Comparison of ENCODE assay signal across 28 cellular contexts in genomic region chr22:27011717-27012116, GRCh38.
"Had no signal": no experiment of that assay in that cellular context is flagged by ENCODE, and none has a peak within 500 bp of the region (broad histone marks: within the 10 kb centered on the region; RNA-seq: fewer than 3 reads in every experiment).

No MANE protein-coding gene starts in this region.

- H3K27ac ChIP-seq: stomach, suprapubic skin, testis, thoracic aorta, thyroid gland, tibial artery, tibial nerve, transverse colon, upper lobe of left lung, upper lobe of right lung, uterus, vagina had no signal

- H3K4me3 ChIP-seq: stomach, suprapubic skin, testis, thoracic aorta, thyroid gland, tibial artery, tibial nerve, transverse colon, upper lobe of left lung, upper lobe of right lung, uterus, vagina had no signal

- H3K27me3 ChIP-seq: testis, thyroid gland, tibial artery, tibial nerve, transverse colon, upper lobe of left lung, uterus, vagina had no signal

- DNase-seq: stimulated activated CD4-positive, alpha-beta T cell treated with anti-CD3 and anti-CD28 coated beads, Interleukin-2, amount 100 ng/mL, for 48 hours; stimulated activated CD4-positive, alpha-beta T cell treated with anti-CD3 and anti-CD28 coated beads, Interleukin-4, amount 100 ng/mL, for 1 hour; stimulated activated CD4-positive, alpha-beta T cell treated with anti-CD3 and anti-CD28 coated beads, Interleukin-4, amount 100 ng/mL, for 24 hours; stimulated activated CD4-positive, alpha-beta T cell treated with anti-CD3 and anti-CD28 coated beads, Interleukin-4, amount 100 ng/mL, for 4 hours; stimulated activated CD8-positive, alpha-beta memory T cell treated with anti-CD3 and anti-CD28 coated beads, Interleukin-4, amount 100 ng/mL, for 48 hours; stimulated activated naive B cell treated with anti-CD40 and anti-IgM and Interleukin-4, amounts not matched to agents 10 μg/mL and 1 μg/mL and 100 μg/mL, for 72 hours; stimulated activated naive CD4-positive, alpha-beta T cell; stimulated activated naive CD4-positive, alpha-beta T cell treated with Interleukin-2 at 50 U/mL for 16 hours; stimulated activated naive CD8-positive, alpha-beta T cell treated with anti-CD3 and anti-CD28 coated beads, Interleukin-15, amount 100 ng/mL, for 72 hours; stimulated activated naive CD8-positive, alpha-beta T cell treated with anti-CD3 and anti-CD28 coated beads, Interleukin-15, Interleukin-2, amounts not matched to agents 100 U/mL and 50 U/mL, for 24 hours; stomach; substantia nigra; testis; thyroid gland; tibial artery; transverse colon; trophoblast cell; upper lobe of left lung; upper lobe of right lung; uterus had no signal

- ATAC-seq: stimulated activated effector memory CD8-positive, alpha-beta T cell treated with anti-CD3 and anti-CD28 coated beads, Interleukin-12 subunit alpha, Interleukin-12 subunit beta, amount 100 ng/mL, for 72 hours; stimulated activated memory B cell treated with anti-CD40 and anti-IgM and Interleukin-4, amounts not matched to agents 10 μg/mL and 1 μg/mL and 100 μg/mL, for 72 hours; stimulated activated naive B cell treated with anti-CD40 and anti-IgM and Interleukin-4, amounts not matched to agents 10 μg/mL and 1 μg/mL and 100 μg/mL, for 72 hours; stimulated activated naive CD8-positive, alpha-beta T cell treated with anti-CD3 and anti-CD28 coated beads, Interleukin-15, amount 100 ng/mL, for 72 hours; stimulated activated naive CD8-positive, alpha-beta T cell treated with anti-CD3 and anti-CD28 coated beads, Interleukin-15, Interleukin-2, amounts not matched to agents 100 U/mL and 50 U/mL, for 24 hours; upper lobe of right lung had no signal

- H3K4me1 Mint-ChIP-seq: stimulated activated effector memory CD8-positive, alpha-beta T cell treated with anti-CD3 and anti-CD28 coated beads, Interleukin-12 subunit alpha, Interleukin-12 subunit beta, amount 100 ng/mL, for 72 hours; stimulated activated memory B cell treated with anti-CD40 and anti-IgM and Interleukin-4, amounts not matched to agents 10 μg/mL and 1 μg/mL and 100 μg/mL, for 72 hours; stimulated activated naive B cell treated with anti-CD40 and anti-IgM and Interleukin-4, amounts not matched to agents 10 μg/mL and 1 μg/mL and 100 μg/mL, for 72 hours; stimulated activated naive CD8-positive, alpha-beta T cell treated with anti-CD3 and anti-CD28 coated beads, Interleukin-15, amount 100 ng/mL, for 72 hours had no signal

- H3K36me3 Mint-ChIP-seq: stimulated activated effector memory CD8-positive, alpha-beta T cell treated with anti-CD3 and anti-CD28 coated beads, Interleukin-12 subunit alpha, Interleukin-12 subunit beta, amount 100 ng/mL, for 72 hours; stimulated activated memory B cell treated with anti-CD40 and anti-IgM and Interleukin-4, amounts not matched to agents 10 μg/mL and 1 μg/mL and 100 μg/mL, for 72 hours; stimulated activated naive B cell treated with anti-CD40 and anti-IgM and Interleukin-4, amounts not matched to agents 10 μg/mL and 1 μg/mL and 100 μg/mL, for 72 hours; type B pancreatic cell had no signal

- H3K27me3 Mint-ChIP-seq: stimulated activated naive CD8-positive, alpha-beta T cell treated with anti-CD3 and anti-CD28 coated beads, Interleukin-15, amount 100 ng/mL, for 72 hours had no signal

- H3K36me3 ChIP-seq: stomach, suprapubic skin, thoracic aorta, thyroid gland, tibial artery, tibial nerve, transverse colon, upper lobe of left lung, upper lobe of right lung, uterus, vagina had no signal

- H3K9me3 Mint-ChIP-seq: stimulated activated effector memory CD8-positive, alpha-beta T cell treated with anti-CD3 and anti-CD28 coated beads, Interleukin-12 subunit alpha, Interleukin-12 subunit beta, amount 100 ng/mL, for 72 hours; stimulated activated memory B cell treated with anti-CD40 and anti-IgM and Interleukin-4, amounts not matched to agents 10 μg/mL and 1 μg/mL and 100 μg/mL, for 72 hours; stimulated activated naive CD8-positive, alpha-beta T cell treated with anti-CD3 and anti-CD28 coated beads, Interleukin-15, amount 100 ng/mL, for 72 hours; stimulated activated naive CD8-positive, alpha-beta T cell treated with anti-CD3 and anti-CD28 coated beads, Interleukin-15, Interleukin-2, amounts not matched to agents 100 ng/mL and 50 ng/mL, for 24 hours; type B pancreatic cell had no signal

- H3K9me3 ChIP-seq: suprapubic skin, testis, thoracic aorta, thyroid gland, tibial nerve, transverse colon, upper lobe of right lung, uterus, vagina had no signal

- H3K27ac Mint-ChIP-seq: stimulated activated effector memory CD8-positive, alpha-beta T cell treated with anti-CD3 and anti-CD28 coated beads, Interleukin-12 subunit alpha, Interleukin-12 subunit beta, amount 100 ng/mL, for 72 hours; stimulated activated memory B cell treated with anti-CD40 and anti-IgM and Interleukin-4, amounts not matched to agents 10 μg/mL and 1 μg/mL and 100 μg/mL, for 72 hours; stimulated activated naive B cell treated with anti-CD40 and anti-IgM and Interleukin-4, amounts not matched to agents 10 μg/mL and 1 μg/mL and 100 μg/mL, for 72 hours; stimulated activated naive CD8-positive, alpha-beta T cell treated with anti-CD3 and anti-CD28 coated beads, Interleukin-15, amount 100 ng/mL, for 72 hours; stimulated activated naive CD8-positive, alpha-beta T cell treated with anti-CD3 and anti-CD28 coated beads, Interleukin-15, Interleukin-2, amounts not matched to agents 100 ng/mL and 50 ng/mL, for 24 hours; type B pancreatic cell had no signal

- H3K4me1 ChIP-seq: stomach, suprapubic skin, testis, thyroid gland, tibial artery, tibial nerve, transverse colon, upper lobe of left lung, upper lobe of right lung, uterus, vagina had no signal

- H3K4me3 Mint-ChIP-seq: stimulated activated effector memory CD8-positive, alpha-beta T cell treated with anti-CD3 and anti-CD28 coated beads, Interleukin-12 subunit alpha, Interleukin-12 subunit beta, amount 100 ng/mL, for 72 hours; stimulated activated memory B cell treated with anti-CD40 and anti-IgM and Interleukin-4, amounts not matched to agents 10 μg/mL and 1 μg/mL and 100 μg/mL, for 72 hours; stimulated activated naive B cell treated with anti-CD40 and anti-IgM and Interleukin-4, amounts not matched to agents 10 μg/mL and 1 μg/mL and 100 μg/mL, for 72 hours; stimulated activated naive CD8-positive, alpha-beta T cell treated with anti-CD3 and anti-CD28 coated beads, Interleukin-15, amount 100 ng/mL, for 72 hours; stimulated activated naive CD8-positive, alpha-beta T cell treated with anti-CD3 and anti-CD28 coated beads, Interleukin-15, Interleukin-2, amounts not matched to agents 100 ng/mL and 50 ng/mL, for 24 hours; type B pancreatic cell had no signal
